ENCODE assay signal across 16 cellular contexts in genomic region chr17:8442310-8442709, GRCh38. TPM values are rescaled to one million over a fixed set of nuclear protein-coding genes. Genes with fewer than 3 reads are reported as not detected.
A peak's percentile ranks its signal among the peaks of the same experiment; 100 is the strongest.
DNase-seq lines count a peak whose midpoint lies in the region; ATAC-seq and TF ChIP-seq lines count a peak whose summit lies in the region.
"Had no signal": no experiment of that assay in that cellular context is flagged by ENCODE, and none has a peak within 500 bp of the region (broad histone marks: within the 10 kb centered on the region; RNA-seq: fewer than 3 reads in every experiment).

No MANE protein-coding gene starts in this region.

- no peaks in the 10 kb centered on the region for H3K27me3 Mint-ChIP-seq in stimulated activated naive CD8-positive, alpha-beta T cell treated with anti-CD3 and anti-CD28 coated beads, Interleukin-15, Interleukin-2, amounts not matched to agents 100 ng/mL and 50 ng/mL, for 24 hours
- H3K27me3 Mint-ChIP-seq in WTC11 (ENCODE audit: low read depth): no peaks in the 10 kb centered on the region
- peaks cover 8% of the 10 kb centered on the region for H3K27me3 Mint-ChIP-seq in endothelial cell (ENCODE audit: unreplicated experiment)

- peak overlapping the region; percentile 54 for H3K27ac Mint-ChIP-seq in stimulated activated naive CD8-positive, alpha-beta T cell treated with anti-CD3 and anti-CD28 coated beads, Interleukin-15, Interleukin-2, amounts not matched to agents 100 ng/mL and 50 ng/mL, for 24 hours
- H3K27ac Mint-ChIP-seq in WTC11 (no peak overlapping the region), endothelial cell (ENCODE audit: unreplicated experiment) (peak overlapping the region; percentile 89)

- no peak overlapping the region for H3K4me3 Mint-ChIP-seq in stimulated activated naive CD8-positive, alpha-beta T cell treated with anti-CD3 and anti-CD28 coated beads, Interleukin-15, Interleukin-2, amounts not matched to agents 100 ng/mL and 50 ng/mL, for 24 hours
- H3K4me3 Mint-ChIP-seq in WTC11: no peak overlapping the region
- no peak overlapping the region for H3K4me3 Mint-ChIP-seq in endothelial cell (ENCODE audit: unreplicated experiment)
- H3K4me3 Mint-ChIP-seq: CD14-positive monocyte had no signal

- DNase-seq in stimulated activated naive CD8-positive, alpha-beta T cell treated with anti-CD3 and anti-CD28 coated beads, Interleukin-15, Interleukin-2, amounts not matched to agents 100 U/mL and 50 U/mL, for 24 hours: no peak
- DNase-seq in WTC11 (ENCODE audit: low spot score) (no peak), endothelial cell (ENCODE audit: low spot score) (no peak), midbrain (lab: John Stamatoyannopoulos, UW) (no peak), NCI-H1694 treated with DMSO at 0.1 percent for 48 hours (lab: John Stamatoyannopoulos, UW) (no peak)
- DNase-seq: AML-193, Caco-2, GM23248, NCI-H1105, NCI-H1694 had no signal

- no peak for TF ChIP-seq CTCF in WTC11 (IDR thresholded peaks at IDR 0.05)
- TF ChIP-seq CTCF in endothelial cell (IDR thresholded peaks at IDR 0.05; ENCODE audit: unreplicated experiment): no peak

- no peaks in the 10 kb centered on the region for H3K9me3 Mint-ChIP-seq in stimulated activated naive CD8-positive, alpha-beta T cell treated with anti-CD3 and anti-CD28 coated beads, Interleukin-15, Interleukin-2, amounts not matched to agents 100 ng/mL and 50 ng/mL, for 24 hours
- H3K9me3 Mint-ChIP-seq in WTC11: no peaks in the 10 kb centered on the region
- H3K9me3 Mint-ChIP-seq in endothelial cell (ENCODE audit: unreplicated experiment): no peaks in the 10 kb centered on the region
- H3K9me3 Mint-ChIP-seq: CD14-positive monocyte had no signal

- peaks cover 60% of the 10 kb centered on the region for H3K4me1 Mint-ChIP-seq in stimulated activated naive CD8-positive, alpha-beta T cell treated with anti-CD3 and anti-CD28 coated beads, Interleukin-15, Interleukin-2, amounts not matched to agents 100 ng/mL and 50 ng/mL, for 24 hours (ENCODE audit: low read depth)
- H3K4me1 Mint-ChIP-seq in WTC11 (peaks cover 9% of the 10 kb centered on the region), endothelial cell (ENCODE audit: unreplicated experiment) (peaks cover 72% of the 10 kb centered on the region)

- H3K36me3 Mint-ChIP-seq in stimulated activated naive CD8-positive, alpha-beta T cell treated with anti-CD3 and anti-CD28 coated beads, Interleukin-15, Interleukin-2, amounts not matched to agents 100 ng/mL and 50 ng/mL, for 24 hours (ENCODE audit: low read depth): peaks cover 64% of the 10 kb centered on the region
- H3K36me3 Mint-ChIP-seq in WTC11 (peaks cover 15% of the 10 kb centered on the region), endothelial cell (ENCODE audit: low read depth, unreplicated experiment) (peaks cover 25% of the 10 kb centered on the region)

- CTCF ChIA-PET in WTC11 (lab: Charles Lee): interaction anchor here (1.4 kb wide), 1 partner anchor 32 kb away, joined by 3 read pairs; no protein-coding TSS in a partner anchor

- POLR2A ChIA-PET in WTC11 (lab: Charles Lee): interaction anchor here (0.7 kb wide), 1 partner anchor 62 kb away, joined by 9 read pairs; no protein-coding TSS in a partner anchor

- no peak for ATAC-seq in stimulated activated naive CD8-positive, alpha-beta T cell treated with anti-CD3 and anti-CD28 coated beads, Interleukin-15, Interleukin-2, amounts not matched to agents 100 U/mL and 50 U/mL, for 24 hours
- ATAC-seq in WTC11: no peak
- ATAC-seq in GM18867 (IDR thresholded peaks at IDR 0.05; ENCODE audit: unreplicated experiment): no peak
- ATAC-seq: Panc1 had no signal

TF ChIP-seq in WTC11, 78 proteins besides CTCF, POLR2A, EP300 and RAD21:
- TF ChIP-seq ZNF121 (CRISPR knock-in tag; IDR thresholded peaks at IDR 0.05): peak; percentile 89
- TF ChIP-seq ZNF532 (CRISPR knock-in tag; IDR thresholded peaks at IDR 0.05; ENCODE audit: borderline replicate concordance): no peak

RNA-seq across cellular contexts. Expression of gene NDEL1, which starts 6.6 kb away (rescaled TPM):
- total RNA-seq in WTC11 (2021): 23.8 to 34.7 TPM (median 27.4 TPM) in 3 replicates
- 82.4 TPM for total RNA-seq in endothelial cell (ENCODE audit: unreplicated experiment)

RNA-seq across cellular contexts. Expression of gene RNF222, which starts 44.7 kb away (rescaled TPM):
- total RNA-seq in WTC11 (2021): not detected in 3 replicates
- total RNA-seq in endothelial cell (ENCODE audit: unreplicated experiment): not detected
- total RNA-seq: Caco-2, GM23248, NCI-H460, SK-MEL-5 had no signal

RNA-seq across cellular contexts. Expression of gene RPL26, which starts 59.3 kb away (rescaled TPM):
- total RNA-seq in WTC11 (2021) (1,825 to 2,081 TPM (median 2,046 TPM) in 3 replicates), endothelial cell (ENCODE audit: unreplicated experiment) (1,901 TPM)
